Comparison of ENCODE assay signal across 22 cellular contexts in genomic region chr10:44030681-44031080, GRCh38.
"Had no signal": no experiment of that assay in that cellular context is flagged by ENCODE, and none has a peak within 500 bp of the region (broad histone marks: within the 10 kb centered on the region; RNA-seq: fewer than 3 reads in every experiment).

No MANE protein-coding gene starts in this region.

- H3K27me3 ChIP-seq: dorsolateral prefrontal cortex, left lung, ovary, right atrium auricular region, spleen had no signal

- DNase-seq: activated CD8-positive, alpha-beta memory T cell treated with anti-CD3 and anti-CD28 coated beads, Interleukin-2, amount 50 U/mL, for 4 hours; activated gamma-delta T cell; amniotic stem cell; dorsolateral prefrontal cortex; effector memory CD4-positive, alpha-beta T cell; head of caudate nucleus; left lung; nephron progenitor cell; ovary; spleen; stimulated activated naive CD4-positive, alpha-beta T cell treated with Interleukin-2 at 50 U/mL for 16 hours; T-helper 17 cell; T1000 had no signal

- H3K4me1 ChIP-seq: left lung, prostate gland, right atrium auricular region had no signal

- H3K27ac ChIP-seq: left lung, neutrophil, ovary, prostate gland, WERI-Rb-1 had no signal

- FAIRE-seq: bronchial epithelial cell, colon, urothelium cell line had no signal

- H3K36me3 ChIP-seq: left lung, neutrophil, ovary, prostate gland, right atrium auricular region, spleen, WERI-Rb-1 had no signal

- H3K4me3 ChIP-seq: dorsolateral prefrontal cortex, left lung, lung, ovary, prostate gland, right atrium auricular region, spleen had no signal

- ATAC-seq: left lung, SK-N-SH treated with all-trans-retinoic acid at 6 μM for 48 hours had no signal

- H3K9me3 ChIP-seq: left lung, neutrophil, ovary, prostate gland, right atrium auricular region, spleen had no signal
